ENCODE assay signal across 16 cellular contexts in genomic region chr2:154699560-154699901, GRCh38. TPM values are rescaled to one million over a fixed set of nuclear protein-coding genes. Genes with fewer than 3 reads are reported as not detected.
DNase-seq lines count a peak whose midpoint lies in the region; ATAC-seq and TF ChIP-seq lines count a peak whose summit lies in the region.
"Had no signal": no experiment of that assay in that cellular context is flagged by ENCODE, and none has a peak within 500 bp of the region (broad histone marks: within the 10 kb centered on the region; RNA-seq: fewer than 3 reads in every experiment).

No MANE protein-coding gene starts in this region.

- no peak overlapping the region for H2AFZ ChIP-seq in OCI-LY7 (ENCODE audit: low read length)

- no peak for TF ChIP-seq EP300 in tibial nerve (IDR thresholded peaks at IDR 0.05)

- no peaks in the 10 kb centered on the region for H3K9me3 ChIP-seq in tibial nerve
- H3K9me3 ChIP-seq in OCI-LY7 (ENCODE audit: low read length), result no peaks in the 10 kb centered on the region
- H3K9me3 ChIP-seq: spleen, transverse colon had no signal

- no peaks in the 10 kb centered on the region for H3K9me2 ChIP-seq in OCI-LY7 (ENCODE audit: insufficient read depth, low read length)

- H3K27me3 ChIP-seq in tibial nerve, result peaks cover 0 to 23% of the 10 kb centered on the region in 2 donors

- H3K27ac Mint-ChIP-seq in activated T-cell treated with anti-CD3 and anti-CD28 coated beads, Interleukin-2, amount 50 U/mL, for 72 hours, result peak overlapping the region; percentile 8
- H3K27ac Mint-ChIP-seq: activated naive CD4-positive, alpha-beta T cell treated with anti-CD3 and anti-CD28 coated beads, Interleukin-2, amount 50 U/mL, for 24 hours; natural killer cell had no signal

- H3K4me1 Mint-ChIP-seq in activated T-cell treated with anti-CD3 and anti-CD28 coated beads, Interleukin-2, amount 50 U/mL, for 72 hours (ENCODE audit: low read depth), result no peaks in the 10 kb centered on the region

- no peaks in the 10 kb centered on the region for H4K20me1 ChIP-seq in OCI-LY7 (ENCODE audit: insufficient read depth, low read length)

- TF ChIP-seq CTCF in VCaP (conservative IDR thresholded peaks at IDR 0.05) (no peak), tibial nerve (IDR thresholded peaks at IDR 0.05) (no peak), OCI-LY7 (conservative IDR thresholded peaks at IDR 0.05; ENCODE audit: low read length) (no peak)

- no peaks in the 10 kb centered on the region for H3K79me2 ChIP-seq in OCI-LY7 (ENCODE audit: insufficient read depth, low read depth, low read length)

- no peak for DNase-seq in activated T-cell treated with anti-CD3 and anti-CD28 coated beads, Interleukin-2, amount 50 U/mL, for 72 hours
- DNase-seq in activated T-cell treated with anti-CD3 and anti-CD28 coated beads, Interleukin-2, amount 50 U/mL, for 1 hour, result no peak
- DNase-seq in left kidney (ENCODE audit: low read depth, low spot score) (peak; percentile 23), tibial nerve (ENCODE audit: low spot score in 2 of 2) (no peak), SW480 (ENCODE audit: low spot score) (no peak), OCI-LY7 (ENCODE audit: low spot score) (no peak), DMS79 treated with DMSO at 0.1 percent for 48 hours (lab: John Stamatoyannopoulos, UW) (no peak)
- DNase-seq: cortex of kidney, natural killer cell, NCI-H345, RPMI8226, T1000, transverse colon had no signal

- intact Hi-C loops in OCI-LY7 (cut with micrococcal nuclease; ENCODE audit: unreplicated experiment), result no loop called here

- POLR2A ChIA-PET in OCI-LY7 (lab: Charles Lee), result interaction anchor here (0.6 kb wide), 1 partner anchor 1812 kb away, joined by 4 read pairs; no protein-coding TSS in a partner anchor

- H3K9me3 Mint-ChIP-seq in activated T-cell treated with anti-CD3 and anti-CD28 coated beads, Interleukin-2, amount 50 U/mL, for 72 hours, result peaks cover 0 to 4% of the 10 kb centered on the region in 2 donors
- H3K9me3 Mint-ChIP-seq: activated naive CD4-positive, alpha-beta T cell treated with anti-CD3 and anti-CD28 coated beads, Interleukin-2, amount 50 U/mL, for 24 hours had no signal

- TF ChIP-seq POLR2A in tibial nerve (IDR thresholded peaks at IDR 0.05), result no peak

- BruUV-seq in OCI-LY7 (replicated peaks; lab: Mats Ljungman, UMichigan), result no TSS peak

- H3K4me2 ChIP-seq in OCI-LY7 (ENCODE audit: low read length), result no peak overlapping the region

- peak overlapping the region in 3 of 4 donors; percentile 37 to 54 (median 46) for H3K4me3 ChIP-seq in tibial nerve
- no peak overlapping the region for H3K4me3 ChIP-seq in OCI-LY7 (ENCODE audit: low read depth, low read length, poor library complexity, severe bottlenecking)

- H3K27ac ChIP-seq in VCaP (peak overlapping the region; percentile 83), tibial nerve (no peak overlapping the region), OCI-LY7 (ENCODE audit: low read depth, low read length, poor library complexity, severe bottlenecking) (no peak overlapping the region)
- H3K27ac ChIP-seq: spleen, transverse colon had no signal

- ATAC-seq in activated T-cell treated with anti-CD3 and anti-CD28 coated beads, Interleukin-2, amount 50 U/mL, for 72 hours (replicated peaks in 1 of 2), result no peak
- ATAC-seq: natural killer cell had no signal

- H3K4me3 Mint-ChIP-seq in activated T-cell treated with anti-CD3 and anti-CD28 coated beads, Interleukin-2, amount 50 U/mL, for 72 hours, result peak overlapping the region in 1 of 2 donors; percentile 44
- H3K4me3 Mint-ChIP-seq: natural killer cell had no signal

- H3K27me3 Mint-ChIP-seq in activated T-cell treated with anti-CD3 and anti-CD28 coated beads, Interleukin-2, amount 50 U/mL, for 72 hours (ENCODE audit: low read depth), result peaks cover 32% of the 10 kb centered on the region

- WGBS in tibial nerve, 2 donors, result 40 to 54% methylated on average over 9 of the region's 9 CpGs

- no peaks in the 10 kb centered on the region for H3K36me3 ChIP-seq in tibial nerve
- H3K36me3 ChIP-seq in OCI-LY7 (ENCODE audit: insufficient read depth, low read length), result no peaks in the 10 kb centered on the region
- H3K36me3 ChIP-seq: spleen, transverse colon had no signal

- CTCF ChIA-PET in OCI-LY7 (lab: Charles Lee; ENCODE audit: unreplicated experiment), result no interaction called here

- H3K36me3 Mint-ChIP-seq in activated T-cell treated with anti-CD3 and anti-CD28 coated beads, Interleukin-2, amount 50 U/mL, for 72 hours (ENCODE audit: insufficient read depth in 2 of 2), result peaks cover 3 to 10% of the 10 kb centered on the region in 2 donors

- H3K4me1 ChIP-seq in tibial nerve (peaks cover 0 to 29% (median 5%) of the 10 kb centered on the region in 4 donors), OCI-LY7 (ENCODE audit: insufficient read depth, low read length, poor library complexity, severe bottlenecking) (no peaks in the 10 kb centered on the region)

RNA-seq across cellular contexts. Expression of gene KCNJ3, which starts 1.0 kb away (rescaled TPM):
- total RNA-seq in activated T-cell treated with anti-CD3 and anti-CD28 coated beads, Interleukin-2, amount 50 U/mL, for 72 hours, result not detected
- total RNA-seq in tibial nerve (10 to 100 TPM in 3 of 4 donors, 1 to 10 TPM in 1; 6.6 to 31.5 (median 17.9) TPM), OCI-LY7 (2022) (not detected in 2 replicates)
- total RNA-seq in OCI-LY7 (2014; rRNA removed; shearing (Covaris generic)), result not detected in 2 replicates
- total RNA-seq: natural killer cell had no signal

Comparison
In these comparisons a context has a peak if more than half of its experiments do, and no peak if none do; other contexts are left out.
1. RNA of gene KCNJ3, which starts 1.0 kb away (total RNA-seq): 6.6 to 31.5 TPM in tibial nerve; not detected in activated T-cell treated with anti-CD3 and anti-CD28 coated beads, Interleukin-2, amount 50 U/mL, for 72 hours and not detected in OCI-LY7; every median in the first group is over 4 times any median in the second.